ENCODE assay signal across 8 cellular contexts in genomic region chr9:36450110-36450732, GRCh38. TPM values are rescaled to one million over a fixed set of nuclear protein-coding genes. Genes with fewer than 3 reads are reported as not detected.
DNase-seq lines count a peak whose midpoint lies in the region; ATAC-seq and TF ChIP-seq lines count a peak whose summit lies in the region.

No MANE protein-coding gene starts in this region.

- DNase-seq in activated CD4-positive, alpha-beta memory T cell treated with anti-CD3 and anti-CD28 coated beads for 36 hours, result peak; percentile 29
- DNase-seq in activated CD4-positive, alpha-beta memory T cell treated with anti-CD3 and anti-CD28 coated beads, Interleukin-2, amount 10 ng/mL, durations not matched to agents 7 days and 5 days, result no peak
- DNase-seq in Karpas-422 (peak; percentile 80), SJCRH30 (peak; percentile 21 to 55), esophagus muscularis mucosa (ENCODE audit: extremely low spot score) (no peak), osteocyte (ENCODE audit: extremely low spot score, unreplicated experiment) (no peak)

- CTCF ChIA-PET in activated CD4-positive, alpha-beta memory T cell treated with anti-CD3 and anti-CD28 coated beads for 36 hours (lab: Charles Lee), result interaction anchor here (0.6 to 3.1 kb wide), 22 partner anchors 9 to 308 kb away, joined by 3 to 40 read pairs (median 4); partner anchors contain the start of gene RNF38
- CTCF ChIA-PET in activated CD4-positive, alpha-beta memory T cell treated with anti-CD3 and anti-CD28 coated beads, Interleukin-2, amount 10 ng/mL, durations not matched to agents 7 days and 5 days (lab: Charles Lee), result interaction anchor here (0.8 to 4.9 kb wide), 12 partner anchors 8 to 450 kb away, joined by 3 to 54 read pairs (median 4); no protein-coding TSS in a partner anchor

- H3K27ac Mint-ChIP-seq in activated CD4-positive, alpha-beta memory T cell treated with anti-CD3 and anti-CD28 coated beads for 36 hours, result no peak overlapping the region
- H3K27ac Mint-ChIP-seq in activated CD4-positive, alpha-beta memory T cell treated with anti-CD3 and anti-CD28 coated beads, Interleukin-2, amount 10 ng/mL, durations not matched to agents 7 days and 5 days, result no peak overlapping the region
- H3K27ac Mint-ChIP-seq in osteocyte (ENCODE audit: unreplicated experiment), result no peak overlapping the region

- 97% methylated on average over 3 of the region's 3 CpGs for WGBS in esophagus muscularis mucosa

- no peak for TF ChIP-seq EP300 in esophagus muscularis mucosa (IDR thresholded peaks at IDR 0.05)

- no peak overlapping the region for H2AFZ ChIP-seq in Karpas-422 (ENCODE audit: low read length)

- no peak for ATAC-seq in GM21390 (IDR thresholded peaks at IDR 0.05; ENCODE audit: unreplicated experiment)
- ATAC-seq in GM18520 (IDR thresholded peaks at IDR 0.05; ENCODE audit: unreplicated experiment), result no peak

- peaks cover 91% of the 10 kb centered on the region for H3K79me2 ChIP-seq in Karpas-422 (ENCODE audit: low read length)

- H3K9ac ChIP-seq in Karpas-422 (ENCODE audit: low read length), result no peak overlapping the region

- H3K9me3 ChIP-seq in Karpas-422 (ENCODE audit: low read length) (no peaks in the 10 kb centered on the region), SJCRH30 (replicated peaks) (no peaks in the 10 kb centered on the region), esophagus muscularis mucosa (no peaks in the 10 kb centered on the region)

- H3K4me3 ChIP-seq in Karpas-422 (ENCODE audit: low read length), result no peak overlapping the region
- H3K4me3 ChIP-seq in SJCRH30, result no peak overlapping the region
- H3K4me3 ChIP-seq in esophagus muscularis mucosa, result no peak overlapping the region

- no peak overlapping the region for H3K4me2 ChIP-seq in Karpas-422 (ENCODE audit: low read depth, low read length, poor library complexity, severe bottlenecking)

- H3K27me3 ChIP-seq in Karpas-422 (ENCODE audit: low read length) (no peaks in the 10 kb centered on the region), SJCRH30 (no peaks in the 10 kb centered on the region), esophagus muscularis mucosa (no peaks in the 10 kb centered on the region)

- H3K4me3 Mint-ChIP-seq in activated CD4-positive, alpha-beta memory T cell treated with anti-CD3 and anti-CD28 coated beads for 36 hours, result no peak overlapping the region
- no peak overlapping the region for H3K4me3 Mint-ChIP-seq in activated CD4-positive, alpha-beta memory T cell treated with anti-CD3 and anti-CD28 coated beads, Interleukin-2, amount 10 ng/mL, durations not matched to agents 7 days and 5 days
- H3K4me3 Mint-ChIP-seq in osteocyte (ENCODE audit: unreplicated experiment), result no peak overlapping the region

- H3K9me2 ChIP-seq in Karpas-422 (replicated peaks; ENCODE audit: insufficient read depth, low read length), result no peaks in the 10 kb centered on the region

- H3K27me3 Mint-ChIP-seq in activated CD4-positive, alpha-beta memory T cell treated with anti-CD3 and anti-CD28 coated beads for 36 hours, result no peaks in the 10 kb centered on the region
- no peaks in the 10 kb centered on the region for H3K27me3 Mint-ChIP-seq in activated CD4-positive, alpha-beta memory T cell treated with anti-CD3 and anti-CD28 coated beads, Interleukin-2, amount 10 ng/mL, durations not matched to agents 7 days and 5 days
- no peaks in the 10 kb centered on the region for H3K27me3 Mint-ChIP-seq in osteocyte (ENCODE audit: unreplicated experiment)

- H3K36me3 ChIP-seq in Karpas-422 (ENCODE audit: insufficient read depth, low read length), result no peaks in the 10 kb centered on the region
- H3K36me3 ChIP-seq in SJCRH30, result no peaks in the 10 kb centered on the region; the same call in 1 of the 2 replicates
- H3K36me3 ChIP-seq in esophagus muscularis mucosa, result no peaks in the 10 kb centered on the region

- TF ChIP-seq CTCF in esophagus muscularis mucosa (IDR thresholded peaks at IDR 0.05) (peak; percentile 61 to 73 (median 73)), osteocyte (IDR thresholded peaks at IDR 0.05) (peak; percentile 81)

- peaks cover 8% of the 10 kb centered on the region for H3K4me1 Mint-ChIP-seq in activated CD4-positive, alpha-beta memory T cell treated with anti-CD3 and anti-CD28 coated beads for 36 hours (ENCODE audit: low read depth)
- H3K4me1 Mint-ChIP-seq in activated CD4-positive, alpha-beta memory T cell treated with anti-CD3 and anti-CD28 coated beads, Interleukin-2, amount 10 ng/mL, durations not matched to agents 7 days and 5 days, result peaks cover 3% of the 10 kb centered on the region
- H3K4me1 Mint-ChIP-seq in osteocyte (ENCODE audit: unreplicated experiment), result peaks cover 2% of the 10 kb centered on the region

- POLR2A ChIA-PET in activated CD4-positive, alpha-beta memory T cell treated with anti-CD3 and anti-CD28 coated beads for 36 hours (lab: Charles Lee), result interaction anchor here (2.3 kb wide), 1 partner anchor 37 kb away, joined by 8 read pairs; no protein-coding TSS in a partner anchor
- POLR2A ChIA-PET in activated CD4-positive, alpha-beta memory T cell treated with anti-CD3 and anti-CD28 coated beads, Interleukin-2, amount 10 ng/mL, durations not matched to agents 7 days and 5 days (lab: Charles Lee), result interaction anchor here (0.5 to 1.6 kb wide), 4 partner anchors 9 to 50 kb away, joined by 3 to 4 read pairs (median 3); partner anchors contain the start of gene RNF38

- TF ChIP-seq POLR2A in esophagus muscularis mucosa (IDR thresholded peaks at IDR 0.05; ENCODE audit: low read depth), result no peak

- peaks cover 5% of the 10 kb centered on the region; the same call in 1 of the 2 replicates for H4K20me1 ChIP-seq in Karpas-422 (ENCODE audit: insufficient read depth, low read depth, low read length)

- H3K4me1 ChIP-seq in Karpas-422 (ENCODE audit: low read length), result no peaks in the 10 kb centered on the region
- no peaks in the 10 kb centered on the region for H3K4me1 ChIP-seq in SJCRH30
- peaks cover 0 to 24% (median 13%) of the 10 kb centered on the region in 4 donors for H3K4me1 ChIP-seq in esophagus muscularis mucosa

- no peaks in the 10 kb centered on the region for H3K36me3 Mint-ChIP-seq in activated CD4-positive, alpha-beta memory T cell treated with anti-CD3 and anti-CD28 coated beads for 36 hours
- H3K36me3 Mint-ChIP-seq in activated CD4-positive, alpha-beta memory T cell treated with anti-CD3 and anti-CD28 coated beads, Interleukin-2, amount 10 ng/mL, durations not matched to agents 7 days and 5 days (ENCODE audit: low read depth), result peaks cover 2% of the 10 kb centered on the region
- no peaks in the 10 kb centered on the region for H3K36me3 Mint-ChIP-seq in osteocyte (ENCODE audit: unreplicated experiment)

- H3K9me3 Mint-ChIP-seq in activated CD4-positive, alpha-beta memory T cell treated with anti-CD3 and anti-CD28 coated beads for 36 hours, result no peaks in the 10 kb centered on the region
- H3K9me3 Mint-ChIP-seq in activated CD4-positive, alpha-beta memory T cell treated with anti-CD3 and anti-CD28 coated beads, Interleukin-2, amount 10 ng/mL, durations not matched to agents 7 days and 5 days, result no peaks in the 10 kb centered on the region
- H3K9me3 Mint-ChIP-seq in osteocyte (ENCODE audit: unreplicated experiment), result no peaks in the 10 kb centered on the region

- intact Hi-C loops in activated CD4-positive, alpha-beta memory T cell treated with anti-CD3 and anti-CD28 coated beads for 36 hours (cut with micrococcal nuclease), result loop anchor here (2.0 kb wide), 1 partner anchor 43 kb away; no protein-coding TSS in a partner anchor
- intact Hi-C loops in esophagus muscularis mucosa (cut with DNase I), result loop anchor here (2.0 kb wide), 1 partner anchor 41 kb away; no protein-coding TSS in a partner anchor

- no peak overlapping the region for H3K27ac ChIP-seq in Karpas-422 (ENCODE audit: low read length)
- H3K27ac ChIP-seq in SJCRH30, result no peak overlapping the region
- no peak overlapping the region for H3K27ac ChIP-seq in esophagus muscularis mucosa (replicated peaks in 1 of 4)

RNA-seq across cellular contexts. Expression of gene RNF38, which starts 50.2 kb away (rescaled TPM):
- total RNA-seq in activated CD4-positive, alpha-beta memory T cell treated with anti-CD3 and anti-CD28 coated beads for 36 hours, result 10 to 100 TPM; 24.9 to 27.1 TPM
- 10 to 100 TPM; 42.1 to 44.4 TPM for total RNA-seq in activated CD4-positive, alpha-beta memory T cell treated with anti-CD3 and anti-CD28 coated beads, Interleukin-2, amount 10 ng/mL, durations not matched to agents 7 days and 5 days
- 18.9 and 55.1 TPM in 2 replicates for total RNA-seq in Karpas-422 (2014; rRNA removed; shearing (Covaris generic); ENCODE audit: low replicate concordance)
- total RNA-seq in SJCRH30 (2014; rRNA removed; shearing (Covaris generic)), result 19.6 and 21.5 TPM in 2 replicates
- 10 to 100 TPM; 40.7 to 63.1 (median 49.1) TPM for total RNA-seq in esophagus muscularis mucosa
- 30.2 and 31.1 TPM in 2 replicates for total RNA-seq in osteocyte

Comparison
In these comparisons a context has a peak if more than half of its experiments do, and no peak if none do; other contexts are left out.
1. DNase-seq: peak in activated CD4-positive, alpha-beta memory T cell treated with anti-CD3 and anti-CD28 coated beads for 36 hours (single experiment), Karpas-422 (single experiment) and SJCRH30 (2 of 2); none in activated CD4-positive, alpha-beta memory T cell treated with anti-CD3 and anti-CD28 coated beads, Interleukin-2, amount 10 ng/mL, durations not matched to agents 7 days and 5 days (single experiment), esophagus muscularis mucosa (single experiment) and osteocyte (single experiment).